Comparison of ENCODE assay signal across 14 cellular contexts in genomic region chrX:1384738-1385250, GRCh38. TPM values are rescaled to one million over a fixed set of nuclear protein-coding genes. Genes with fewer than 3 reads are reported as not detected.
DNase-seq lines count a peak whose midpoint lies in the region; ATAC-seq, FAIRE-seq and TF ChIP-seq lines count a peak whose summit lies in the region.
"Had no signal": no experiment of that assay in that cellular context is flagged by ENCODE, and none has a peak within 500 bp of the region (broad histone marks: within the 10 kb centered on the region; RNA-seq: fewer than 3 reads in every experiment).

No MANE protein-coding gene starts in this region.

- H3K4me1 ChIP-seq in CD4-positive, CD25-positive, alpha-beta regulatory T cell (ENCODE audit: control insufficient read depth, insufficient read depth, low read length, poor library complexity, severe bottlenecking) = peaks cover 9% of the 10 kb centered on the region
- H3K4me1 ChIP-seq: prostate gland had no signal

- no peak overlapping the region for H3K4me3 ChIP-seq in CD4-positive, CD25-positive, alpha-beta regulatory T cell (ENCODE audit: low read depth, low read length)
- H3K4me3 ChIP-seq: prostate gland, tibial nerve had no signal

- H3K27me3 Mint-ChIP-seq in CD4-positive, CD25-positive, alpha-beta regulatory T cell = no peaks in the 10 kb centered on the region
- no peaks in the 10 kb centered on the region for H3K27me3 Mint-ChIP-seq in activated CD8-positive, alpha-beta memory T cell treated with anti-CD3 and anti-CD28 coated beads, Interleukin-2, amount 10 ng/mL, durations not matched to agents 7 days and 5 days
- H3K27me3 Mint-ChIP-seq in T-helper 2 cell treated with Interferon-gamma antibody and Interleukin-4, amounts not matched to agents 5 μg/mL and 100 μg/mL, for 36 hours (ENCODE audit: low read depth) = no peaks in the 10 kb centered on the region

- H3K4me3 Mint-ChIP-seq in CD4-positive, CD25-positive, alpha-beta regulatory T cell = peak overlapping the region in 3 of 4 donors; percentile 32 to 47 (median 35)
- no peak overlapping the region for H3K4me3 Mint-ChIP-seq in activated CD8-positive, alpha-beta memory T cell treated with anti-CD3 and anti-CD28 coated beads, Interleukin-2, amount 10 ng/mL, durations not matched to agents 7 days and 5 days
- H3K4me3 Mint-ChIP-seq in T-helper 2 cell treated with Interferon-gamma antibody and Interleukin-4, amounts not matched to agents 5 μg/mL and 100 μg/mL, for 36 hours = no peak overlapping the region

- peaks cover 54% of the 10 kb centered on the region for H3K36me3 ChIP-seq in CD4-positive, CD25-positive, alpha-beta regulatory T cell (ENCODE audit: control insufficient read depth, insufficient read depth, low read length)

- CTCF ChIA-PET in activated CD8-positive, alpha-beta memory T cell treated with anti-CD3 and anti-CD28 coated beads, Interleukin-2, amount 10 ng/mL, durations not matched to agents 7 days and 5 days (lab: Charles Lee) = no interaction called here

- ATAC-seq in CD4-positive, CD25-positive, alpha-beta regulatory T cell (ENCODE audit: low read depth in 2 of 2) = no peak
- ATAC-seq in activated CD8-positive, alpha-beta memory T cell treated with anti-CD3 and anti-CD28 coated beads, Interleukin-2, amount 10 ng/mL, durations not matched to agents 7 days and 5 days = no peak
- ATAC-seq in HG02623 (IDR thresholded peaks at IDR 0.05; ENCODE audit: unreplicated experiment) = no peak
- ATAC-seq: esophagus mucosa had no signal

- no peak overlapping the region for H3K27ac ChIP-seq in CD4-positive, CD25-positive, alpha-beta regulatory T cell (ENCODE audit: insufficient read depth, low read length, poor library complexity, severe bottlenecking)
- H3K27ac ChIP-seq: prostate gland, tibial nerve had no signal

- no peak for FAIRE-seq in GM12891 (lab: Jason Lieb, UNC)
- FAIRE-seq: keratinocyte had no signal

- H3K9me3 ChIP-seq in CD4-positive, CD25-positive, alpha-beta regulatory T cell (ENCODE audit: control insufficient read depth in 2 of 2, low read length in 2 of 2) = no peaks in the 10 kb centered on the region
- H3K9me3 ChIP-seq: prostate gland had no signal

- H3K27me3 ChIP-seq in CD4-positive, CD25-positive, alpha-beta regulatory T cell (ENCODE audit: control insufficient read depth, insufficient read depth, low read length) = no peaks in the 10 kb centered on the region
- H3K27me3 ChIP-seq: tibial nerve had no signal

- peaks cover 0 to 2% (median 0%) of the 10 kb centered on the region in 7 donors for H3K9me3 Mint-ChIP-seq in CD4-positive, CD25-positive, alpha-beta regulatory T cell
- H3K9me3 Mint-ChIP-seq in activated CD8-positive, alpha-beta memory T cell treated with anti-CD3 and anti-CD28 coated beads, Interleukin-2, amount 10 ng/mL, durations not matched to agents 7 days and 5 days (ENCODE audit: low read depth) = no peaks in the 10 kb centered on the region
- no peaks in the 10 kb centered on the region for H3K9me3 Mint-ChIP-seq in T-helper 2 cell treated with Interferon-gamma antibody and Interleukin-4, amounts not matched to agents 5 μg/mL and 100 μg/mL, for 36 hours

- H3K4me1 Mint-ChIP-seq in CD4-positive, CD25-positive, alpha-beta regulatory T cell = peaks cover 0 to 36% (median 8%) of the 10 kb centered on the region in 4 donors
- H3K4me1 Mint-ChIP-seq in activated CD8-positive, alpha-beta memory T cell treated with anti-CD3 and anti-CD28 coated beads, Interleukin-2, amount 10 ng/mL, durations not matched to agents 7 days and 5 days = peaks cover 20% of the 10 kb centered on the region
- H3K4me1 Mint-ChIP-seq in T-helper 2 cell treated with Interferon-gamma antibody and Interleukin-4, amounts not matched to agents 5 μg/mL and 100 μg/mL, for 36 hours (ENCODE audit: low read depth) = no peaks in the 10 kb centered on the region

- no peak; the same call in 1 of the 2 replicates for TF ChIP-seq POLR2A in GM12891 (IDR thresholded peaks at IDR 0.05; ENCODE audit: low read depth, low read length)

- H3K27ac Mint-ChIP-seq in CD4-positive, CD25-positive, alpha-beta regulatory T cell = peak overlapping the region in 2 of 3 donors; percentile 20 to 69
- H3K27ac Mint-ChIP-seq in activated CD8-positive, alpha-beta memory T cell treated with anti-CD3 and anti-CD28 coated beads, Interleukin-2, amount 10 ng/mL, durations not matched to agents 7 days and 5 days = no peak overlapping the region
- no peak overlapping the region for H3K27ac Mint-ChIP-seq in T-helper 2 cell treated with Interferon-gamma antibody and Interleukin-4, amounts not matched to agents 5 μg/mL and 100 μg/mL, for 36 hours

- no peak for DNase-seq in CD4-positive, CD25-positive, alpha-beta regulatory T cell
- DNase-seq in GM12891 (ENCODE audit: insufficient read length, low spot score) = no peak
- DNase-seq in activated CD8-positive, alpha-beta memory T cell treated with anti-CD3 and anti-CD28 coated beads, Interleukin-2, amount 10 ng/mL, durations not matched to agents 7 days and 5 days = peak; percentile 39
- DNase-seq in mesenteric fat pad (ENCODE audit: low spot score) = peak; percentile 86
- no peak for DNase-seq in T-helper 2 cell treated with Interferon-gamma antibody and Interleukin-4, amounts not matched to agents 5 μg/mL and 100 μg/mL, for 36 hours (ENCODE audit: low spot score)
- no peak for DNase-seq in T-helper 2 cell
- DNase-seq in cerebellum (ENCODE audit: low spot score) = no peak
- DNase-seq: C1 segment of cervical spinal cord, NCI-H345 had no signal

- H3K36me3 Mint-ChIP-seq in CD4-positive, CD25-positive, alpha-beta regulatory T cell = peaks cover 46% of the 10 kb centered on the region
- peaks cover 54% of the 10 kb centered on the region for H3K36me3 Mint-ChIP-seq in activated CD8-positive, alpha-beta memory T cell treated with anti-CD3 and anti-CD28 coated beads, Interleukin-2, amount 10 ng/mL, durations not matched to agents 7 days and 5 days
- peaks cover 56% of the 10 kb centered on the region for H3K36me3 Mint-ChIP-seq in T-helper 2 cell treated with Interferon-gamma antibody and Interleukin-4, amounts not matched to agents 5 μg/mL and 100 μg/mL, for 36 hours (ENCODE audit: low read depth)

TF ChIP-seq in GM12891, 5 proteins besides CTCF, POLR2A, EP300 and RAD21:
- TF ChIP-seq PAX5 (IDR thresholded peaks at IDR 0.05; ENCODE audit: insufficient read depth, low read length, severe bottlenecking) (no peak), POLR2AphosphoS5 (IDR thresholded peaks at IDR 0.05; ENCODE audit: low read depth, low read length) (peak; percentile 73; the same call in 1 of the 2 replicates), POU2F2 (IDR thresholded peaks at IDR 0.05; ENCODE audit: low read depth, low read length) (peak; percentile 35; the same call in 1 of the 2 replicates)

RNA-seq across cellular contexts. Expression of gene SLC25A6, which starts 7.1 kb away (rescaled TPM):
- total RNA-seq in CD4-positive, CD25-positive, alpha-beta regulatory T cell = 277 TPM
- polyA plus RNA-seq in CD4-positive, CD25-positive, alpha-beta regulatory T cell = 100 to 1,000 TPM; 388 to 535 (median 492) TPM
- polyA plus RNA-seq in GM12891 (2012; ENCODE audit: low read depth, missing spikeins) = 741 TPM
- 100 to 1,000 TPM; 204 to 235 TPM for total RNA-seq in activated CD8-positive, alpha-beta memory T cell treated with anti-CD3 and anti-CD28 coated beads, Interleukin-2, amount 10 ng/mL, durations not matched to agents 7 days and 5 days
- 331 TPM for total RNA-seq in mesenteric fat pad
- 125 TPM for total RNA-seq in cerebellum

RNA-seq across cellular contexts. Expression of gene IL3RA, which starts 48.2 kb away (rescaled TPM):
- total RNA-seq in CD4-positive, CD25-positive, alpha-beta regulatory T cell = 1.2 TPM
- under 1 TPM in 1 of 4 donors, not detected in 3; 0.18 TPM for polyA plus RNA-seq in CD4-positive, CD25-positive, alpha-beta regulatory T cell
- 14.9 TPM for polyA plus RNA-seq in GM12891 (2012; ENCODE audit: low read depth, missing spikeins)
- 1 to 10 TPM; 2.8 to 3.1 TPM for total RNA-seq in activated CD8-positive, alpha-beta memory T cell treated with anti-CD3 and anti-CD28 coated beads, Interleukin-2, amount 10 ng/mL, durations not matched to agents 7 days and 5 days
- total RNA-seq in mesenteric fat pad (13.3 TPM), cerebellum (2.4 TPM)
- polyA plus RNA-seq: keratinocyte had no signal

Comparison
In these comparisons a context has a peak if more than half of its experiments do, and no peak if none do; other contexts are left out.
1. DNase-seq: peak in activated CD8-positive, alpha-beta memory T cell treated with anti-CD3 and anti-CD28 coated beads, Interleukin-2, amount 10 ng/mL, durations not matched to agents 7 days and 5 days (single experiment) and mesenteric fat pad (single experiment); none in CD4-positive, CD25-positive, alpha-beta regulatory T cell (0 of 3), GM12891 (single experiment), T-helper 2 cell treated with Interferon-gamma antibody and Interleukin-4, amounts not matched to agents 5 μg/mL and 100 μg/mL, for 36 hours (single experiment), T-helper 2 cell (0 of 5) and cerebellum (single experiment).
2. H3K27ac Mint-ChIP-seq: peak in CD4-positive, CD25-positive, alpha-beta regulatory T cell (2 of 3); none in activated CD8-positive, alpha-beta memory T cell treated with anti-CD3 and anti-CD28 coated beads, Interleukin-2, amount 10 ng/mL, durations not matched to agents 7 days and 5 days (single experiment) and T-helper 2 cell treated with Interferon-gamma antibody and Interleukin-4, amounts not matched to agents 5 μg/mL and 100 μg/mL, for 36 hours (single experiment).
3. H3K4me3 Mint-ChIP-seq: peak in CD4-positive, CD25-positive, alpha-beta regulatory T cell (3 of 4); none in activated CD8-positive, alpha-beta memory T cell treated with anti-CD3 and anti-CD28 coated beads, Interleukin-2, amount 10 ng/mL, durations not matched to agents 7 days and 5 days (single experiment) and T-helper 2 cell treated with Interferon-gamma antibody and Interleukin-4, amounts not matched to agents 5 μg/mL and 100 μg/mL, for 36 hours (single experiment).